Comparison of ENCODE assay signal across 1 cellular context in the genomic region with DNA sequence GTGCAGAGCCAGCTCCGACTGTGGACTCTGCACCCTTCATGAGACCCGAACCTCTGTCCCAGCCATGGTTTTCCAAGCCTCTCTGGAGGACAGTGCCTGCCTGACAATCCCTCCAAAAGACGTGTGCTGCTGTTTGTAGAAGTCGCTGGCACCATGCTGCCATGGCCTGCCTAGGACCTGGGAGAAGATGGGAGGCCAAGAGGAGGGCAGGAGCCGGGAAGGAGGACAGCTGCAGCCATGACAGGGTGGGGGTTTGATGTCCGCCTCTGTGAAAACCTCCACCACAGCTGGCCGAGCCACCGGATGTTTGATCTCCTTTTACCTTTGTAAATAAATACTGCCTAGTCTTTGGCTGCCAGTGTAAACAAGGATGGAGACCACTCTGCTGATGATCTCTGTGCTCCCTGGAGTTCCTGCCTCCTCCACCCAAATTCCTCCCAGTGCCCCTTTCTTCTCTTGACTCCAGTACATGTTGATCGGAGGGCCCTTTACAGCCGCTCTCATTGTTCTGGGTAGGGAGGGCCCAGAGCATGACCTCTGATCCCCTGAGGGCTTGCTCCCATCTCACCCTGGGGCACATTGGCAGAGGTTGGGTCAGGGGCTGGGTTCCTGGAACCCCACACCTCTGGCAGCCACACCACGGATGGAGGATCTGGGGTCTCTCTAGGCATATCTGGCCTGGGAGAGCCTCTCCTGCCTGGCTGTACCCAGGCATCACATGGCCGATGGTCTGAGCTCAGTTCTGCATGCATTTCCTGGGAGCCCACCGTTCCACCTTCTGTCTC.
TF ChIP-seq lines count a peak whose summit lies in the region.

No MANE protein-coding gene starts in this region.

TF ChIP-seq in HepG2, 621 proteins besides CTCF, POLR2A, EP300 and RAD21 (continued from another document and continues in another):
- TF ChIP-seq, protein P1, sequence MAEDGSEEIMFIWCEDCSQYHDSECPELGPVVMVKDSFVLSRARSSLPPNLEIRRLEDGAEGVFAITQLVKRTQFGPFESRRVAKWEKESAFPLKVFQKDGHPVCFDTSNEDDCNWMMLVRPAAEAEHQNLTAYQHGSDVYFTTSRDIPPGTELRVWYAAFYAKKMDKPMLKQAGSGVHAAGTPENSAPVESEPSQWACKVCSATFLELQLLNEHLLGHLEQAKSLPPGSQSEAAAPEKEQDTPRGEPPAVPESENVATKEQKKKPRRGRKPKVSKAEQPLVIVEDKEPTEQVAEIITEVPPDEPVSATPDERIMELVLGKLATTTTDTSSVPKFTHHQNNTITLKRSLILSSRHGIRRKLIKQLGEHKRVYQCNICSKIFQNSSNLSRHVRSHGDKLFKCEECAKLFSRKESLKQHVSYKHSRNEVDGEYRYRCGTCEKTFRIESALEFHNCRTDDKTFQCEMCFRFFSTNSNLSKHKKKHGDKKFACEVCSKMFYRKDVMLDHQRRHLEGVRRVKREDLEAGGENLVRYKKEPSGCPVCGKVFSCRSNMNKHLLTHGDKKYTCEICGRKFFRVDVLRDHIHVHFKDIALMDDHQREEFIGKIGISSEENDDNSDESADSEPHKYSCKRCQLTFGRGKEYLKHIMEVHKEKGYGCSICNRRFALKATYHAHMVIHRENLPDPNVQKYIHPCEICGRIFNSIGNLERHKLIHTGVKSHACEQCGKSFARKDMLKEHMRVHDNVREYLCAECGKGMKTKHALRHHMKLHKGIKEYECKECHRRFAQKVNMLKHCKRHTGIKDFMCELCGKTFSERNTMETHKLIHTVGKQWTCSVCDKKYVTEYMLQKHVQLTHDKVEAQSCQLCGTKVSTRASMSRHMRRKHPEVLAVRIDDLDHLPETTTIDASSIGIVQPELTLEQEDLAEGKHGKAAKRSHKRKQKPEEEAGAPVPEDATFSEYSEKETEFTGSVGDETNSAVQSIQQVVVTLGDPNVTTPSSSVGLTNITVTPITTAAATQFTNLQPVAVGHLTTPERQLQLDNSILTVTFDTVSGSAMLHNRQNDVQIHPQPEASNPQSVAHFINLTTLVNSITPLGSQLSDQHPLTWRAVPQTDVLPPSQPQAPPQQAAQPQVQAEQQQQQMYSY (CRISPR knock-in tag; IDR thresholded peaks at IDR 0.05), result 0 out of 2 replicates have a peak, but pooled peaks have one; percentile 38
- TF ChIP-seq, protein P2, sequence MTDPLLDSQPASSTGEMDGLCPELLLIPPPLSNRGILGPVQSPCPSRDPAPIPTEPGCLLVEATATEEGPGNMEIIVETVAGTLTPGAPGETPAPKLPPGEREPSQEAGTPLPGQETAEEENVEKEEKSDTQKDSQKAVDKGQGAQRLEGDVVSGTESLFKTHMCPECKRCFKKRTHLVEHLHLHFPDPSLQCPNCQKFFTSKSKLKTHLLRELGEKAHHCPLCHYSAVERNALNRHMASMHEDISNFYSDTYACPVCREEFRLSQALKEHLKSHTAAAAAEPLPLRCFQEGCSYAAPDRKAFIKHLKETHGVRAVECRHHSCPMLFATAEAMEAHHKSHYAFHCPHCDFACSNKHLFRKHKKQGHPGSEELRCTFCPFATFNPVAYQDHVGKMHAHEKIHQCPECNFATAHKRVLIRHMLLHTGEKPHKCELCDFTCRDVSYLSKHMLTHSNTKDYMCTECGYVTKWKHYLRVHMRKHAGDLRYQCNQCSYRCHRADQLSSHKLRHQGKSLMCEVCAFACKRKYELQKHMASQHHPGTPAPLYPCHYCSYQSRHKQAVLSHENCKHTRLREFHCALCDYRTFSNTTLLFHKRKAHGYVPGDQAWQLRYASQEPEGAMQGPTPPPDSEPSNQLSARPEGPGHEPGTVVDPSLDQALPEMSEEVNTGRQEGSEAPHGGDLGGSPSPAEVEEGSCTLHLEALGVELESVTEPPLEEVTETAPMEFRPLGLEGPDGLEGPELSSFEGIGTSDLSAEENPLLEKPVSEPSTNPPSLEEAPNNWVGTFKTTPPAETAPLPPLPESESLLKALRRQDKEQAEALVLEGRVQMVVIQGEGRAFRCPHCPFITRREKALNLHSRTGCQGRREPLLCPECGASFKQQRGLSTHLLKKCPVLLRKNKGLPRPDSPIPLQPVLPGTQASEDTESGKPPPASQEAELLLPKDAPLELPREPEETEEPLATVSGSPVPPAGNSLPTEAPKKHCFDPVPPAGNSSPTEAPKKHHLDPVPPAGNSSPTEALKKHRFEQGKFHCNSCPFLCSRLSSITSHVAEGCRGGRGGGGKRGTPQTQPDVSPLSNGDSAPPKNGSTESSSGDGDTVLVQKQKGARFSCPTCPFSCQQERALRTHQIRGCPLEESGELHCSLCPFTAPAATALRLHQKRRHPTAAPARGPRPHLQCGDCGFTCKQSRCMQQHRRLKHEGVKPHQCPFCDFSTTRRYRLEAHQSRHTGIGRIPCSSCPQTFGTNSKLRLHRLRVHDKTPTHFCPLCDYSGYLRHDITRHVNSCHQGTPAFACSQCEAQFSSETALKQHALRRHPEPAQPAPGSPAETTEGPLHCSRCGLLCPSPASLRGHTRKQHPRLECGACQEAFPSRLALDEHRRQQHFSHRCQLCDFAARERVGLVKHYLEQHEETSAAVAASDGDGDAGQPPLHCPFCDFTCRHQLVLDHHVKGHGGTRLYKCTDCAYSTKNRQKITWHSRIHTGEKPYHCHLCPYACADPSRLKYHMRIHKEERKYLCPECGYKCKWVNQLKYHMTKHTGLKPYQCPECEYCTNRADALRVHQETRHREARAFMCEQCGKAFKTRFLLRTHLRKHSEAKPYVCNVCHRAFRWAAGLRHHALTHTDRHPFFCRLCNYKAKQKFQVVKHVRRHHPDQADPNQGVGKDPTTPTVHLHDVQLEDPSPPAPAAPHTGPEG (CRISPR knock-in tag; IDR thresholded peaks at IDR 0.05), result peak; percentile 73; the same call in 1 of the 2 replicates
- 0 out of 2 replicates have a peak, but pooled peaks have one; percentile 40 for TF ChIP-seq ZNF772 (CRISPR knock-in tag; IDR thresholded peaks at IDR 0.05)
- TF ChIP-seq ZSCAN21 (CRISPR knock-in tag; IDR thresholded peaks at IDR 0.05; ENCODE audit: borderline replicate concordance), result 0 out of 2 replicates have a peak, but pooled peaks have one; percentile 38
- TF ChIP-seq NKX3-1 (CRISPR knock-in tag; IDR thresholded peaks at IDR 0.05), result 0 out of 2 replicates have a peak, but pooled peaks have one; percentile 32
- TF ChIP-seq HOXD1 (CRISPR knock-in tag; IDR thresholded peaks at IDR 0.05), result peak; percentile 83; the same call in 1 of the 2 replicates
- 0 out of 2 replicates have a peak, but pooled peaks have one; percentile 58 for TF ChIP-seq TARDBP (CRISPR knock-in tag; IDR thresholded peaks at IDR 0.05)
- 0 out of 2 replicates have a peak, but pooled peaks have one; percentile 26 for TF ChIP-seq SSRP1 (CRISPR knock-in tag; IDR thresholded peaks at IDR 0.05)
- TF ChIP-seq AKAP8 (CRISPR knock-in tag; IDR thresholded peaks at IDR 0.05), result peak; percentile 78; the same call in 1 of the 2 replicates
- TF ChIP-seq, protein P3, sequence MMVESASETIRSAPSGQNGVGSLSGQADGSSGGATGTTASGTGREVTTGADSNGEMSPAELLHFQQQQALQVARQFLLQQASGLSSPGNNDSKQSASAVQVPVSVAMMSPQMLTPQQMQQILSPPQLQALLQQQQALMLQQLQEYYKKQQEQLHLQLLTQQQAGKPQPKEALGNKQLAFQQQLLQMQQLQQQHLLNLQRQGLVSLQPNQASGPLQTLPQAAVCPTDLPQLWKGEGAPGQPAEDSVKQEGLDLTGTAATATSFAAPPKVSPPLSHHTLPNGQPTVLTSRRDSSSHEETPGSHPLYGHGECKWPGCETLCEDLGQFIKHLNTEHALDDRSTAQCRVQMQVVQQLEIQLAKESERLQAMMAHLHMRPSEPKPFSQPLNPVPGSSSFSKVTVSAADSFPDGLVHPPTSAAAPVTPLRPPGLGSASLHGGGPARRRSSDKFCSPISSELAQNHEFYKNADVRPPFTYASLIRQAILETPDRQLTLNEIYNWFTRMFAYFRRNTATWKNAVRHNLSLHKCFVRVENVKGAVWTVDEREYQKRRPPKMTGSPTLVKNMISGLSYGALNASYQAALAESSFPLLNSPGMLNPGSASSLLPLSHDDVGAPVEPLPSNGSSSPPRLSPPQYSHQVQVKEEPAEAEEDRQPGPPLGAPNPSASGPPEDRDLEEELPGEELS (CRISPR knock-in tag; IDR thresholded peaks at IDR 0.05), result peak; percentile 95
- no peak; the same call in 1 of the 2 replicates for TF ChIP-seq THAP11 (CRISPR knock-in tag; IDR thresholded peaks at IDR 0.05)
- peak; percentile 66 for TF ChIP-seq RXRB (CRISPR knock-in tag; IDR thresholded peaks at IDR 0.05; ENCODE audit: borderline replicate concordance)
- TF ChIP-seq, protein P4, sequence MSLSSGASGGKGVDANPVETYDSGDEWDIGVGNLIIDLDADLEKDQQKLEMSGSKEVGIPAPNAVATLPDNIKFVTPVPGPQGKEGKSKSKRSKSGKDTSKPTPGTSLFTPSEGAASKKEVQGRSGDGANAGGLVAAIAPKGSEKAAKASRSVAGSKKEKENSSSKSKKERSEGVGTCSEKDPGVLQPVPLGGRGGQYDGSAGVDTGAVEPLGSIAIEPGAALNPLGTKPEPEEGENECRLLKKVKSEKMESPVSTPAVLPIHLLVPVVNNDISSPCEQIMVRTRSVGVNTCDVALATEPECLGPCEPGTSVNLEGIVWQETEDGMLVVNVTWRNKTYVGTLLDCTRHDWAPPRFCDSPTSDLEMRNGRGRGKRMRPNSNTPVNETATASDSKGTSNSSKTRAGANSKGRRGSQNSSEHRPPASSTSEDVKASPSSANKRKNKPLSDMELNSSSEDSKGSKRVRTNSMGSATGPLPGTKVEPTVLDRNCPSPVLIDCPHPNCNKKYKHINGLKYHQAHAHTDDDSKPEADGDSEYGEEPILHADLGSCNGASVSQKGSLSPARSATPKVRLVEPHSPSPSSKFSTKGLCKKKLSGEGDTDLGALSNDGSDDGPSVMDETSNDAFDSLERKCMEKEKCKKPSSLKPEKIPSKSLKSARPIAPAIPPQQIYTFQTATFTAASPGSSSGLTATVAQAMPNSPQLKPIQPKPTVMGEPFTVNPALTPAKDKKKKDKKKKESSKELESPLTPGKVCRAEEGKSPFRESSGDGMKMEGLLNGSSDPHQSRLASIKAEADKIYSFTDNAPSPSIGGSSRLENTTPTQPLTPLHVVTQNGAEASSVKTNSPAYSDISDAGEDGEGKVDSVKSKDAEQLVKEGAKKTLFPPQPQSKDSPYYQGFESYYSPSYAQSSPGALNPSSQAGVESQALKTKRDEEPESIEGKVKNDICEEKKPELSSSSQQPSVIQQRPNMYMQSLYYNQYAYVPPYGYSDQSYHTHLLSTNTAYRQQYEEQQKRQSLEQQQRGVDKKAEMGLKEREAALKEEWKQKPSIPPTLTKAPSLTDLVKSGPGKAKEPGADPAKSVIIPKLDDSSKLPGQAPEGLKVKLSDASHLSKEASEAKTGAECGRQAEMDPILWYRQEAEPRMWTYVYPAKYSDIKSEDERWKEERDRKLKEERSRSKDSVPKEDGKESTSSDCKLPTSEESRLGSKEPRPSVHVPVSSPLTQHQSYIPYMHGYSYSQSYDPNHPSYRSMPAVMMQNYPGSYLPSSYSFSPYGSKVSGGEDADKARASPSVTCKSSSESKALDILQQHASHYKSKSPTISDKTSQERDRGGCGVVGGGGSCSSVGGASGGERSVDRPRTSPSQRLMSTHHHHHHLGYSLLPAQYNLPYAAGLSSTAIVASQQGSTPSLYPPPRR (CRISPR knock-in tag; IDR thresholded peaks at IDR 0.05; ENCODE audit: borderline replicate concordance), result peak; percentile 51; the same call in 1 of the 2 replicates
- 0 out of 2 replicates have a peak, but pooled peaks have one; percentile 17 for TF ChIP-seq MXD4 (CRISPR knock-in tag; IDR thresholded peaks at IDR 0.05)
- TF ChIP-seq FOXA1 (IDR thresholded peaks at IDR 0.05), result peak; percentile 76
- peak; percentile 94 for TF ChIP-seq FOXA1 (CRISPR knock-in tag; IDR thresholded peaks at IDR 0.05)
- no peak for TF ChIP-seq ZNF589 (CRISPR knock-in tag; conservative IDR thresholded peaks at IDR 0.05)
- TF ChIP-seq GFI1 (CRISPR knock-in tag; IDR thresholded peaks at IDR 0.05; ENCODE audit: borderline replicate concordance), result 0 out of 2 replicates have a peak, but pooled peaks have one; percentile 25
- TF ChIP-seq ZMYM4 (CRISPR knock-in tag; IDR thresholded peaks at IDR 0.05), result peak; percentile 52; the same call in 1 of the 2 replicates
- TF ChIP-seq POLR2AphosphoS2 (IDR thresholded peaks at IDR 0.05; ENCODE audit: low read depth, low read length), result no peak
- TF ChIP-seq ZNF552 (CRISPR knock-in tag; IDR thresholded peaks at IDR 0.05; ENCODE audit: borderline replicate concordance), result no peak
- 0 out of 2 replicates have a peak, but pooled peaks have one; percentile 38 for TF ChIP-seq ZNF766 (CRISPR knock-in tag; IDR thresholded peaks at IDR 0.05; ENCODE audit: borderline replicate concordance)
- TF ChIP-seq KAT8 (CRISPR knock-in tag; IDR thresholded peaks at IDR 0.05), result peak; percentile 68
- peak; percentile 30 for TF ChIP-seq HNF4A (CRISPR knock-in tag; IDR thresholded peaks at IDR 0.05)
- no peak for TF ChIP-seq ZNF703 (CRISPR knock-in tag; IDR thresholded peaks at IDR 0.05; ENCODE audit: borderline replicate concordance)
- TF ChIP-seq, protein P5, sequence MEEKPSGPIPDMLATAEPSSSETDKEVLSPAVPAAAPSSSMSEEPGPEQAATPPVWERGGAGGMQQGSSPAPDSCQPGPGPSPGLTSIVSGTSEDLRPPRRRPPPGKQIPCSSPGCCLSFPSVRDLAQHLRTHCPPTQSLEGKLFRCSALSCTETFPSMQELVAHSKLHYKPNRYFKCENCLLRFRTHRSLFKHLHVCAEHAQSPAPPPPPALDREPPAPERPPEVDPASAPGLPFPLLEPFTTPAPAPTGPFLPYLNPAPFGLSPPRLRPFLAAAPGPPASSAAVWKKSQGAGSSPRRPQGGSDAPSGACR (CRISPR knock-in tag; IDR thresholded peaks at IDR 0.05), result peak; percentile 67; the same call in 1 of the 2 replicates
- 0 out of 2 replicates have a peak, but pooled peaks have one; percentile 17 for TF ChIP-seq ZNF615 (CRISPR knock-in tag; IDR thresholded peaks at IDR 0.05; ENCODE audit: borderline replicate concordance)
- TF ChIP-seq ARID2 (CRISPR knock-in tag; IDR thresholded peaks at IDR 0.05; ENCODE audit: borderline replicate concordance), result no peak
- no peak for TF ChIP-seq THYN1 (CRISPR knock-in tag; IDR thresholded peaks at IDR 0.05; ENCODE audit: borderline replicate concordance, low read depth)
- TF ChIP-seq ZBTB20 (CRISPR knock-in tag; IDR thresholded peaks at IDR 0.05; ENCODE audit: borderline replicate concordance, low read depth), result peak; percentile 40; the same call in 1 of the 2 replicates
- peak; percentile 31; the same call in 1 of the 2 replicates for TF ChIP-seq KAT7 (CRISPR knock-in tag; IDR thresholded peaks at IDR 0.05; ENCODE audit: borderline replicate concordance)
- TF ChIP-seq ZNF614 (CRISPR knock-in tag; IDR thresholded peaks at IDR 0.05; ENCODE audit: borderline replicate concordance), result peak; percentile 51; the same call in 1 of the 2 replicates
- peak; percentile 100 for TF ChIP-seq ZNF263 (CRISPR knock-in tag; IDR thresholded peaks at IDR 0.05)
- TF ChIP-seq PITX1 (CRISPR knock-in tag; IDR thresholded peaks at IDR 0.05), result peak; percentile 35; the same call in 1 of the 2 replicates
- peak; percentile 84 for TF ChIP-seq SALL1 (CRISPR knock-in tag; IDR thresholded peaks at IDR 0.05)
- TF ChIP-seq TCF12 (IDR thresholded peaks at IDR 0.05), result no peak
- no peak for TF ChIP-seq TCF12 (CRISPR knock-in tag; IDR thresholded peaks at IDR 0.05)
- TF ChIP-seq MTA1 (CRISPR knock-in tag; IDR thresholded peaks at IDR 0.05; ENCODE audit: borderline replicate concordance), result 0 out of 2 replicates have a peak, but pooled peaks have one; percentile 51
- TF ChIP-seq CCDC6 (CRISPR knock-in tag; IDR thresholded peaks at IDR 0.05), result 0 out of 2 replicates have a peak, but pooled peaks have one; percentile 27
- peak; percentile 53; the same call in 1 of the 2 replicates for TF ChIP-seq SP5 (CRISPR knock-in tag; IDR thresholded peaks at IDR 0.05; ENCODE audit: borderline replicate concordance, low read depth)
